In the genomic region with DNA sequence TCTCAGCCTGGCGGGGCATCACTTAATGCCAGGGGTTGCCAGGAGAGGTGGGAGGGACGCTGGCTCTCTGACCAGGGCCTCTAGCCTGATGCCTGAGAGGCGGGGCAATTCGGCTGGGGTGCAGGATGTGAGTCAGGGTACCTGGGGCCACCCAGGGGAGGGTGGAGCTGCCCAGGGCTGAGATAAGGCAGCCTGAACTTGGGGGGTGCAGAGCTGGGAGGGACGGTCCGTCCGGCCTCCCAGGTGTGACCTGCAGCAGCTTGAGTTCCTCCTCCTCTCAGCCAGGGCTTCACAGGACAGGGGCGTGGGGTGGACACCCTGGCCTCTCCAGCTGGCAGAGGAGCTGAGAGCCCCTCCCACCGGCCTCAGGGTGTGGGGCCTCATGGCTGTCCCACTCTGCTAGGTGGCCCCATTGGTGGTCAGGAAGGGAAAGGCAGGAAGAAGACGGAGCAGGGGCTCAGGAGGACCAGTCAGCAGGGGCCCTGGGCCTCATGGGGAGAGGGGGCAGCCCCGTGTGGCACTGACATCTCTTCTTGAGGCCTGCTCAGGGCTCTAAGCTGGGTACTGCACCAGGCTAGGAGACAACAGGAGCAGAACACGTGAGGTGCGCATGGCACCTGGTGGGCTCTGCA, we compare ENCODE assay signal across 8 cellular contexts. TPM values are rescaled to one million over a fixed set of nuclear protein-coding genes. Genes with fewer than 3 reads are reported as not detected.
A peak's percentile ranks its signal among the peaks of the same experiment; 100 is the strongest.
DNase-seq lines count a peak whose midpoint lies in the region; ATAC-seq and TF ChIP-seq lines count a peak whose summit lies in the region.

No MANE protein-coding gene starts in this region.

- peak; percentile 43 for DNase-seq in activated naive CD4-positive, alpha-beta T cell treated with Interleukin-2 at 50 U/mL for 16 hours
- no peak for DNase-seq in activated naive CD4-positive, alpha-beta T cell treated with anti-CD3 and anti-CD28 coated beads, Interleukin-2, amount 50 U/mL, for 16 hours
- DNase-seq in activated CD8-positive, alpha-beta memory T cell treated with anti-CD3 and anti-CD28 coated beads, Interleukin-2, amount 50 U/mL, for 4 hours: peak; percentile 64
- DNase-seq in left ventricle myocardium inferior (no peak), COLO829 (ENCODE audit: low spot score) (no peak), SIG-M5 treated with dmso at 0.1 percent for 504 hours (lab: John Stamatoyannopoulos, UW; ENCODE audit: unreplicated experiment) (no peak)
- DNase-seq in stimulated activated CD8-positive, alpha-beta memory T cell treated with anti-CD3 and anti-CD28 coated beads, Interleukin-12 subunit alpha, Interleukin-12 subunit beta, amount 100 ng/mL, for 4 hours (ENCODE audit: low read depth): peak; percentile 41

- H3K27ac ChIP-seq in left ventricle myocardium inferior (replicated peaks): peak overlapping the region; percentile 92

- H3K4me3 ChIP-seq in left ventricle myocardium inferior: peak overlapping the region; percentile 83

- no peaks in the 10 kb centered on the region for H3K27me3 ChIP-seq in left ventricle myocardium inferior (ENCODE audit: low read depth)

- no peaks in the 10 kb centered on the region for H3K9me3 ChIP-seq in left ventricle myocardium inferior (replicated peaks)

- TF ChIP-seq CTCF in left ventricle myocardium inferior (IDR thresholded peaks at IDR 0.05; ENCODE audit: borderline replicate concordance): no peak

- peaks cover 48% of the 10 kb centered on the region for H3K4me1 ChIP-seq in left ventricle myocardium inferior

- intact Hi-C loops in left ventricle myocardium inferior (cut with micrococcal nuclease): no loop called here

- no peak for ATAC-seq in HG03520 (IDR thresholded peaks at IDR 0.05; ENCODE audit: unreplicated experiment)

- peaks cover 28% of the 10 kb centered on the region for H3K36me3 ChIP-seq in left ventricle myocardium inferior

RNA-seq across cellular contexts. Expression of a gene that starts 0.9 kb away (rescaled TPM):
- 16.8 TPM for total RNA-seq in left ventricle myocardium inferior

RNA-seq across cellular contexts. Expression of a gene that starts 18.0 kb away (rescaled TPM):
- 7.5 TPM for total RNA-seq in left ventricle myocardium inferior

RNA-seq across cellular contexts. Expression of a gene that starts 40.1 kb away (rescaled TPM):
- total RNA-seq in left ventricle myocardium inferior: 321 TPM

RNA-seq across cellular contexts. Expression of a gene that starts 40.7 kb away (rescaled TPM):
- total RNA-seq in left ventricle myocardium inferior: 97.5 TPM

RNA-seq across cellular contexts. Expression of a gene that starts 52.7 kb away (rescaled TPM):
- total RNA-seq in left ventricle myocardium inferior: 213 TPM

Comparison
In these comparisons a context has a peak if more than half of its experiments do, and no peak if none do; other contexts are left out.
1. DNase-seq: peak in activated naive CD4-positive, alpha-beta T cell treated with Interleukin-2 at 50 U/mL for 16 hours (single experiment), activated CD8-positive, alpha-beta memory T cell treated with anti-CD3 and anti-CD28 coated beads, Interleukin-2, amount 50 U/mL, for 4 hours (single experiment) and stimulated activated CD8-positive, alpha-beta memory T cell treated with anti-CD3 and anti-CD28 coated beads, Interleukin-12 subunit alpha, Interleukin-12 subunit beta, amount 100 ng/mL, for 4 hours (single experiment); none in activated naive CD4-positive, alpha-beta T cell treated with anti-CD3 and anti-CD28 coated beads, Interleukin-2, amount 50 U/mL, for 16 hours (single experiment), left ventricle myocardium inferior (single experiment), COLO829 (single experiment) and SIG-M5 treated with dmso at 0.1 percent for 504 hours (single experiment).